8 cellular contexts compared by ENCODE assay signal in genomic region chr2:127386764-127387654, GRCh38. TPM values are rescaled to one million over a fixed set of nuclear protein-coding genes. Genes with fewer than 3 reads are reported as not detected.
DNase-seq lines count a peak whose midpoint lies in the region; ATAC-seq, FAIRE-seq and TF ChIP-seq lines count a peak whose summit lies in the region.

No MANE protein-coding gene starts in this region.

- H3K4me1 ChIP-seq in rectal smooth muscle tissue (ENCODE audit: control insufficient read depth, insufficient read depth, low read length), result peaks cover 3% of the 10 kb centered on the region
- H3K4me1 ChIP-seq in vagina, result peaks cover 36% of the 10 kb centered on the region

- FAIRE-seq in GM12891 (lab: Jason Lieb, UNC), result no peak

- H3K9me3 ChIP-seq in vagina, result no peaks in the 10 kb centered on the region

- intact Hi-C loops in vagina (cut with DNase I), result loop anchor here (2.0 kb wide), 1 partner anchor 22 kb away; no protein-coding TSS in a partner anchor

- H3K36me3 ChIP-seq in rectal smooth muscle tissue (ENCODE audit: control insufficient read depth, insufficient read depth, low read length) (no peaks in the 10 kb centered on the region), vagina (no peaks in the 10 kb centered on the region)

- peak; percentile 68 for ATAC-seq in HG02840 (IDR thresholded peaks at IDR 0.05; ENCODE audit: low FRiP score, unreplicated experiment)

- H3K4me3 ChIP-seq in rectal smooth muscle tissue (ENCODE audit: low read length) (peak overlapping the region; percentile 87), vagina (peak overlapping the region; percentile 95 to 97)

- DNase-seq in GM12891 (ENCODE audit: insufficient read length, low spot score) (peak; percentile 61), NCI-H146 (lab: John Stamatoyannopoulos, UW) (peak; percentile 92), T-helper 2 cell (peak; percentile 54 to 97 (median 76)), hepatic stellate cell (ENCODE audit: low spot score) (peak; percentile 66), vagina (ENCODE audit: extremely low spot score in 2 of 2) (peak in 1 of 2 donors; percentile 91)

- TF ChIP-seq CTCF in vagina (IDR thresholded peaks at IDR 0.05), result no peak

- TF ChIP-seq POLR2A in GM12891 (IDR thresholded peaks at IDR 0.05; ENCODE audit: low read depth, low read length), result 0 out of 2 replicates have a peak, but pooled peaks have one; percentile 38
- no peak for TF ChIP-seq POLR2A in vagina (IDR thresholded peaks at IDR 0.05)

- H3K27me3 ChIP-seq in rectal smooth muscle tissue (ENCODE audit: control insufficient read depth, insufficient read depth, low read length), result no peaks in the 10 kb centered on the region
- H3K27me3 ChIP-seq in vagina, result no peaks in the 10 kb centered on the region

- H3K27ac ChIP-seq in angular gyrus (ENCODE audit: low read depth, low read length) (peak overlapping the region; percentile 97), rectal smooth muscle tissue (ENCODE audit: low read depth, low read length) (peak overlapping the region; percentile 99), vagina (peak overlapping the region; percentile 100)

- peak overlapping the region; percentile 96 for H3K9ac ChIP-seq in rectal smooth muscle tissue (ENCODE audit: low read length)

TF ChIP-seq in GM12891, 5 proteins besides CTCF, POLR2A, EP300 and RAD21:
- no peak for TF ChIP-seq PAX5 (IDR thresholded peaks at IDR 0.05; ENCODE audit: insufficient read depth, low read length, severe bottlenecking)
- no peak for TF ChIP-seq SPI1 (IDR thresholded peaks at IDR 0.05; ENCODE audit: low read depth, low read length)
- no peak for TF ChIP-seq TAF1 (IDR thresholded peaks at IDR 0.05; ENCODE audit: low read depth, low read length)
- TF ChIP-seq POLR2AphosphoS5 (IDR thresholded peaks at IDR 0.05; ENCODE audit: low read depth, low read length), result no peak
- TF ChIP-seq POU2F2 (IDR thresholded peaks at IDR 0.05; ENCODE audit: low read depth, low read length), result no peak

RNA-seq across cellular contexts. Expression of gene MAP3K2, which starts 0.8 kb away (rescaled TPM):
- 6.7 TPM for polyA plus RNA-seq in GM12891 (2012; ENCODE audit: low read depth, missing spikeins)
- total RNA-seq in vagina, result 36.6 TPM

RNA-seq across cellular contexts. Expression of gene PROC, which starts 31.2 kb away (rescaled TPM):
- not detected for polyA plus RNA-seq in GM12891 (2012; ENCODE audit: low read depth, missing spikeins)
- not detected for total RNA-seq in vagina
